31 cellular contexts compared by ENCODE assay signal in the genomic region with DNA sequence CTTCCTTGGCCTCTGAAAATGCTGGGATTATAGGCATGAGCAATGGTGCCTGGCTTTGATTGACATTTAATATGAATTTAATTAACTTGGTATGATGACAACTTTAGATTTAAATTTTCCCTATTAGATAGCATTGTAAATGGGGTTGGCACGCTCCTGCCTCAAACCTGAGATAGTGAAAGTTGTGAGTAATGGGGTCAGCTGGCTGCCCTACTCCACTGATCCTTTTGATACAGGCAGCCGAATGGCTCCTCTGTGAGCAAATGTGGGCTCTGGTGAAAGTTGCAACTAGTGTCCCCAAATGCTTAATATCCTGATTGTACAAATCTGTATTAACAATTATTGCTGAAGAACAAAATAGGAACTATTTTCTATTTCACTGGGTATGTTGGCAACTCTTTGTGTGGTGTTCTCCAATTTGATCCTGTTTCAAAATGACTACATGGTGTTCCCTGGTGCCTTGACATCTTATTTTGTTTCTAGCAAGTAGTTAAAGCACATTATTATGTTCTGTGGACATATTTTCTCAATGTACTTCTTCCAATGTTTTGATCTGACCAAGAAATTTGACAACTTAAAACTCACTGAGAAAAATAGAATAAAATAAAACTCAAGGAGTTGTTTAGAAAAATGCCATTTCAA.
"Had no signal": no experiment of that assay in that cellular context is flagged by ENCODE, and none has a peak within 500 bp of the region (broad histone marks: within the 10 kb centered on the region; RNA-seq: fewer than 3 reads in every experiment).

No MANE protein-coding gene starts in this region.

- H3K4me1 Mint-ChIP-seq: activated CD4-positive, alpha-beta T cell treated with anti-CD3 and anti-CD28 coated beads, Interleukin-2, amount 10 ng/mL, durations not matched to agents 24 days and 14 days; activated naive CD4-positive, alpha-beta T cell treated with anti-CD3 and anti-CD28 coated beads, Interleukin-2, amount 10 ng/mL, durations not matched to agents 7 days and 5 days; activated naive CD8-positive, alpha-beta T cell treated with anti-CD3 and anti-CD28 coated beads, Interleukin-2, amount 50 U/mL, for 24 hours had no signal

- H3K36me3 ChIP-seq: cardiac muscle cell had no signal

- H3K27me3 ChIP-seq: ascending aorta, cardiac muscle cell, SJCRH30 had no signal

- H3K9ac ChIP-seq: KMS-11 had no signal

- DNase-seq: activated CD4-positive, alpha-beta T cell treated with anti-CD3 and anti-CD28 coated beads, Interleukin-2, amount 10 ng/mL, durations not matched to agents 24 days and 14 days; activated CD4-positive, alpha-beta T cell treated with anti-CD3 and anti-CD28 coated beads, Interleukin-2, amount 50 U/mL, for 4 hours; activated CD8-positive, alpha-beta T cell treated with anti-CD3 and anti-CD28 coated beads for 36 hours; activated effector memory CD4-positive, alpha-beta T cell treated with Interleukin-2 at 50 U/mL for 16 hours; activated naive CD4-positive, alpha-beta T cell treated with anti-CD3 and anti-CD28 coated beads, Interleukin-2, amount 10 ng/mL, durations not matched to agents 7 days and 5 days; activated naive CD8-positive, alpha-beta T cell treated with anti-CD3 and anti-CD28 coated beads, Interleukin-2, amount 50 U/mL, for 24 hours; activated T-cell treated with anti-CD3 and anti-CD28 coated beads, Interleukin-2, amount 50 U/mL, for 24 hours; amygdala; MM.1S; MV-4-11; NCI-H1092; NCI-H1417; NCI-H146; NCI-H187; NCI-H2029 treated with DMSO at 0.1 percent for 48 hours; NCI-H2107; NCI-H2171 treated with DMSO at 0.1 percent for 48 hours; NCI-H2227 treated with DMSO at 0.1 percent for 48 hours; NCI-H446; NCI-H510A treated with DMSO at 0.1 percent for 48 hours; NCI-H526 treated with DMSO at 0.1 percent for 48 hours; SHP77; SJCRH30; T1000 had no signal

- H3K27me3 Mint-ChIP-seq: activated CD4-positive, alpha-beta T cell treated with anti-CD3 and anti-CD28 coated beads, Interleukin-2, amount 10 ng/mL, durations not matched to agents 24 days and 14 days; activated CD8-positive, alpha-beta T cell treated with anti-CD3 and anti-CD28 coated beads for 36 hours; activated naive CD4-positive, alpha-beta T cell treated with anti-CD3 and anti-CD28 coated beads, Interleukin-2, amount 10 ng/mL, durations not matched to agents 7 days and 5 days; activated T-cell treated with anti-CD3 and anti-CD28 coated beads, Interleukin-2, amount 50 U/mL, for 24 hours had no signal

- ATAC-seq: activated CD8-positive, alpha-beta T cell treated with anti-CD3 and anti-CD28 coated beads for 36 hours; activated naive CD8-positive, alpha-beta T cell treated with anti-CD3 and anti-CD28 coated beads, Interleukin-2, amount 50 U/mL, for 24 hours; Panc1 had no signal

- H3K9me3 ChIP-seq: ascending aorta, SJCRH30 had no signal

- H3K36me3 Mint-ChIP-seq: activated naive CD4-positive, alpha-beta T cell treated with anti-CD3 and anti-CD28 coated beads, Interleukin-2, amount 10 ng/mL, durations not matched to agents 7 days and 5 days; activated naive CD8-positive, alpha-beta T cell had no signal

- H3K4me3 ChIP-seq: ascending aorta, cardiac muscle cell, SJCRH30, SK-N-MC had no signal

- H3K9me3 Mint-ChIP-seq: activated CD4-positive, alpha-beta T cell treated with anti-CD3 and anti-CD28 coated beads, Interleukin-2, amount 10 ng/mL, durations not matched to agents 24 days and 14 days; activated CD8-positive, alpha-beta T cell treated with anti-CD3 and anti-CD28 coated beads for 36 hours; activated naive CD4-positive, alpha-beta T cell treated with anti-CD3 and anti-CD28 coated beads, Interleukin-2, amount 10 ng/mL, durations not matched to agents 7 days and 5 days; activated naive CD8-positive, alpha-beta T cell treated with anti-CD3 and anti-CD28 coated beads, Interleukin-2, amount 50 U/mL, for 24 hours; activated T-cell treated with anti-CD3 and anti-CD28 coated beads, Interleukin-2, amount 50 U/mL, for 24 hours; activated T-helper 1 cell treated with anti-CD3 and anti-CD28 coated beads, Interleukin-12 subunit alpha, Interleukin-12 subunit beta, Interleukin-2, Interleukin-4 antibody, amounts not matched to agents 30 ng/mL and 10 ng/mL and 1 ng/mL, durations not matched to agents 14 hours and 24 hours and 36 hours had no signal

- H3K27ac ChIP-seq: cardiac muscle cell, KMS-11, SJCRH30, SK-N-MC had no signal

- H3K4me3 Mint-ChIP-seq: activated CD4-positive, alpha-beta T cell treated with anti-CD3 and anti-CD28 coated beads, Interleukin-2, amount 10 ng/mL, durations not matched to agents 24 days and 14 days; activated CD8-positive, alpha-beta T cell treated with anti-CD3 and anti-CD28 coated beads for 36 hours; activated naive CD4-positive, alpha-beta T cell treated with anti-CD3 and anti-CD28 coated beads, Interleukin-2, amount 10 ng/mL, durations not matched to agents 7 days and 5 days; activated naive CD8-positive, alpha-beta T cell; activated naive CD8-positive, alpha-beta T cell treated with anti-CD3 and anti-CD28 coated beads, Interleukin-2, amount 50 U/mL, for 24 hours; activated T-cell treated with anti-CD3 and anti-CD28 coated beads, Interleukin-2, amount 50 U/mL, for 24 hours; activated T-helper 1 cell treated with anti-CD3 and anti-CD28 coated beads, Interleukin-12 subunit alpha, Interleukin-12 subunit beta, Interleukin-2, Interleukin-4 antibody, amounts not matched to agents 30 ng/mL and 10 ng/mL and 1 ng/mL, durations not matched to agents 14 hours and 24 hours and 36 hours had no signal

- H3K4me1 ChIP-seq: SJCRH30 had no signal

- H3K27ac Mint-ChIP-seq: activated CD4-positive, alpha-beta T cell treated with anti-CD3 and anti-CD28 coated beads, Interleukin-2, amount 10 ng/mL, durations not matched to agents 24 days and 14 days; activated CD8-positive, alpha-beta T cell treated with anti-CD3 and anti-CD28 coated beads for 36 hours; activated naive CD4-positive, alpha-beta T cell treated with anti-CD3 and anti-CD28 coated beads, Interleukin-2, amount 10 ng/mL, durations not matched to agents 7 days and 5 days; activated naive CD8-positive, alpha-beta T cell; activated naive CD8-positive, alpha-beta T cell treated with anti-CD3 and anti-CD28 coated beads, Interleukin-2, amount 50 U/mL, for 24 hours; activated T-cell treated with anti-CD3 and anti-CD28 coated beads, Interleukin-2, amount 50 U/mL, for 24 hours; activated T-helper 1 cell treated with anti-CD3 and anti-CD28 coated beads, Interleukin-12 subunit alpha, Interleukin-12 subunit beta, Interleukin-2, Interleukin-4 antibody, amounts not matched to agents 30 ng/mL and 10 ng/mL and 1 ng/mL, durations not matched to agents 14 hours and 24 hours and 36 hours had no signal
